ENCODE assay signal across 25 cellular contexts in the genomic region with DNA sequence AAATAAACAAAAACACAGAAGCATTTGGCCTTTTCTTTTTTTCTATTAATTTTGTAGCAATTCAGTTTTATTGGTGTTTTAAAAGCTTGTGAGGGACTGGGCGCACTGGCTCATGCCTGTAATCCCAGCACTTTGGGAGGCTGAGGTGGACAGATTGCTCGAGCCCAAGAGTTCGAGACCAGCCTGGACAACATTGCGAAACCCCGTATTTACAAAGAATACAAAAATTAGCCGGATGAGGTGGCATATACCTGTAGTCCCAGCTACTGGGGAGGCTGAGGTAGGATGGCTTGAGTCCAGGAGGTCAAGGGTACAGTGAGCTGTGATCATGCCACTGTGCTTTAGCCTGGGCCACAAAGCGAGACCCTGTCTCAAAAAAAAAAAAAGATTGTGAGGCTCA. TPM values are rescaled to one million over a fixed set of nuclear protein-coding genes. Genes with fewer than 3 reads are reported as not detected.
DNase-seq lines count a peak whose midpoint lies in the region; ATAC-seq, FAIRE-seq and TF ChIP-seq lines count a peak whose summit lies in the region.
"Had no signal": no experiment of that assay in that cellular context is flagged by ENCODE, and none has a peak within 500 bp of the region (broad histone marks: within the 10 kb centered on the region; RNA-seq: fewer than 3 reads in every experiment).

No MANE protein-coding gene starts in this region.

- BruUV-seq in HepG2 (replicated peaks; lab: Mats Ljungman, UMichigan) (no TSS peak), endothelial cell of umbilical vein (replicated peaks; lab: Mats Ljungman, UMichigan) (no TSS peak)

- H3K27ac Mint-ChIP-seq in activated T-helper 17 cell treated with anti-CD3 and anti-CD28 coated beads, Interleukin-2, amount 50 U/mL, for 72 hours: peak overlapping the region; percentile 62
- no peak overlapping the region for H3K27ac Mint-ChIP-seq in osteocyte (ENCODE audit: unreplicated experiment)
- H3K27ac Mint-ChIP-seq: CD4-positive, alpha-beta T cell; HFFc6 had no signal

- TF ChIP-seq CTCF in HepG2 (CRISPR knock-in tag; IDR thresholded peaks at IDR 0.05) (no peak), right lobe of liver (IDR thresholded peaks at IDR 0.05) (no peak), endothelial cell of umbilical vein (IDR thresholded peaks at IDR 0.05; ENCODE audit: extremely low read depth in 1 of 2, insufficient read depth in 1 of 2, low read depth in 1 of 2, low read length in 2 of 2) (no peak), osteocyte (IDR thresholded peaks at IDR 0.05) (no peak)

- ATAC-seq in HepG2: no peak
- no peak for ATAC-seq in right lobe of liver
- ATAC-seq in activated T-helper 17 cell treated with anti-CD3 and anti-CD28 coated beads, Interleukin-2, amount 50 U/mL, for 72 hours (replicated peaks): no peak

- intact Hi-C loops in HepG2 (cut with micrococcal nuclease; ENCODE audit: unreplicated experiment) (no loop called here), right lobe of liver (cut with DNase I) (no loop called here), endothelial cell of umbilical vein (cut with micrococcal nuclease) (no loop called here)

- H3K27me3 Mint-ChIP-seq in activated T-helper 17 cell treated with anti-CD3 and anti-CD28 coated beads, Interleukin-2, amount 50 U/mL, for 72 hours: no peaks in the 10 kb centered on the region
- H3K27me3 Mint-ChIP-seq in osteocyte (ENCODE audit: unreplicated experiment): no peaks in the 10 kb centered on the region
- H3K27me3 Mint-ChIP-seq: CD4-positive, alpha-beta T cell; CD8-positive, alpha-beta memory T cell had no signal

- dilution Hi-C loops in endothelial cell of umbilical vein (cut with MboI; ENCODE audit: extremely low pct_ligation_motif_present, low sequenced_read_pairs): no loop called here

- TF ChIP-seq POLR2A in HepG2 (IDR thresholded peaks at IDR 0.05; ENCODE audit: insufficient read depth in 1 of 2, low read depth in 2 of 2, low read length in 2 of 2): no peak
- TF ChIP-seq POLR2A in right lobe of liver (IDR thresholded peaks at IDR 0.05): no peak
- peak; percentile 29 for TF ChIP-seq POLR2A in endothelial cell of umbilical vein (IDR thresholded peaks at IDR 0.05; ENCODE audit: low read depth, low read length)

- H3K36me3 ChIP-seq in HepG2 (replicated peaks in 1 of 2; ENCODE audit: control insufficient read depth in 1 of 2, insufficient read depth in 2 of 2, low read length in 2 of 2) (peaks cover 44 to 73% of the 10 kb centered on the region in 2 experiments), right lobe of liver (peaks cover 6 to 45% (median 11%) of the 10 kb centered on the region in 4 donors), endothelial cell of umbilical vein (ENCODE audit: control insufficient read depth in 2 of 2, extremely low read depth in 1 of 2, insufficient read depth in 2 of 2, low read length in 2 of 2) (peaks cover 41 to 63% of the 10 kb centered on the region in 2 experiments)

- H3K9ac ChIP-seq in HepG2 (ENCODE audit: insufficient read depth, low read depth, low read length): no peak overlapping the region
- H3K9ac ChIP-seq in endothelial cell of umbilical vein (replicated peaks; ENCODE audit: extremely low read depth, insufficient read depth, low read length): no peak overlapping the region
- H3K9ac ChIP-seq: BLaER1 treated with 17β-estradiol and CSF1 and Interleukin-3, amounts not matched to agents 10 nM and 100 nM had no signal

- H3K79me2 ChIP-seq in HepG2 (ENCODE audit: insufficient read depth, low read length): peaks cover 2% of the 10 kb centered on the region
- H3K79me2 ChIP-seq in endothelial cell of umbilical vein (ENCODE audit: control insufficient read depth, insufficient read depth, low read length): peaks cover 86% of the 10 kb centered on the region

- H3K4me1 ChIP-seq in HepG2 (ENCODE audit: insufficient read depth, low read length): peaks cover 10% of the 10 kb centered on the region
- H3K4me1 ChIP-seq in right lobe of liver: no peaks in the 10 kb centered on the region
- H3K4me1 ChIP-seq in endothelial cell of umbilical vein (ENCODE audit: control insufficient read depth, extremely low read depth, insufficient read depth, low read length): peaks cover under 1% of the 10 kb centered on the region
- H3K4me1 ChIP-seq: BE2C, HAP-1 had no signal

- TF ChIP-seq RAD21 in HepG2 (CRISPR knock-in tag; IDR thresholded peaks at IDR 0.05): no peak

- POLR2A ChIA-PET in HepG2 (lab: Yijun Ruan, JAX) (no interaction called here), endothelial cell of umbilical vein (lab: Charles Lee) (no interaction called here)

- no peak for TF ChIP-seq EP300 in HepG2 (IDR thresholded peaks at IDR 0.05; ENCODE audit: low read depth in 2 of 2, low read length in 2 of 2)
- no peak for TF ChIP-seq EP300 in HepG2 (CRISPR knock-in tag; IDR thresholded peaks at IDR 0.05; ENCODE audit: borderline replicate concordance)

- H3K9me3 ChIP-seq in HepG2 (ENCODE audit: low read length): no peaks in the 10 kb centered on the region
- H3K9me3 ChIP-seq in right lobe of liver: no peaks in the 10 kb centered on the region
- H3K9me3 ChIP-seq in endothelial cell of umbilical vein (replicated peaks; ENCODE audit: control insufficient read depth, insufficient read depth, low read length): no peaks in the 10 kb centered on the region
- H3K9me3 ChIP-seq: BE2C; BLaER1 treated with 17β-estradiol and CSF1 and Interleukin-3, amounts not matched to agents 10 nM and 100 nM; HAP-1 had no signal

- H3K27me3 ChIP-seq in HepG2 (ENCODE audit: control insufficient read depth in 1 of 2, insufficient read depth in 2 of 2, low read length in 2 of 2): no peaks in the 10 kb centered on the region
- H3K27me3 ChIP-seq in right lobe of liver: no peaks in the 10 kb centered on the region
- no peaks in the 10 kb centered on the region for H3K27me3 ChIP-seq in endothelial cell of umbilical vein (ENCODE audit: control insufficient read depth in 2 of 2, insufficient read depth in 2 of 2, low read length in 2 of 2)
- H3K27me3 ChIP-seq: BE2C; BLaER1 treated with 17β-estradiol and CSF1 and Interleukin-3, amounts not matched to agents 10 nM and 100 nM had no signal

- no peak overlapping the region for H3K4me3 Mint-ChIP-seq in activated T-helper 17 cell treated with anti-CD3 and anti-CD28 coated beads, Interleukin-2, amount 50 U/mL, for 72 hours
- no peak overlapping the region for H3K4me3 Mint-ChIP-seq in osteocyte (ENCODE audit: unreplicated experiment)
- H3K4me3 Mint-ChIP-seq: CD14-positive monocyte; CD4-positive, alpha-beta T cell; CD8-positive, alpha-beta memory T cell; HFFc6 had no signal

- peak; percentile 30 for FAIRE-seq in HepG2 (lab: Jason Lieb, UNC)
- FAIRE-seq in endothelial cell of umbilical vein (lab: Jason Lieb, UNC): no peak
- FAIRE-seq: A204.1, D721Med, GM12891, GM18507, H54 had no signal

- no peaks in the 10 kb centered on the region for H3K9me3 Mint-ChIP-seq in activated T-helper 17 cell treated with anti-CD3 and anti-CD28 coated beads, Interleukin-2, amount 50 U/mL, for 72 hours
- H3K9me3 Mint-ChIP-seq in osteocyte (ENCODE audit: unreplicated experiment): no peaks in the 10 kb centered on the region
- H3K9me3 Mint-ChIP-seq: CD4-positive, alpha-beta T cell; CD8-positive, alpha-beta memory T cell; HFFc6 had no signal

- H3K4me3 ChIP-seq in HepG2 (replicated peaks in 1 of 3; ENCODE audit: insufficient read depth in 1 of 3, low read depth in 2 of 3, low read length in 3 of 3): no peak overlapping the region
- H3K4me3 ChIP-seq in right lobe of liver: no peak overlapping the region
- no peak overlapping the region for H3K4me3 ChIP-seq in endothelial cell of umbilical vein (replicated peaks in 1 of 3; ENCODE audit: insufficient read depth in 1 of 3, low read depth in 1 of 3, low read length in 3 of 3)
- H3K4me3 ChIP-seq: BLaER1 treated with 17β-estradiol and CSF1 and Interleukin-3, amounts not matched to agents 10 nM and 100 nM; HAP-1 had no signal

- WGBS in HepG2 (ENCODE audit: low lambda C conversion rate): 81% methylated on average over 7 of the region's 7 CpGs
- 72% methylated on average over 7 of the region's 7 CpGs for WGBS in right lobe of liver (ENCODE audit: insufficient coverage, low coverage, low lambda C conversion rate, missing lambda C conversion rate)

- H3K4me2 ChIP-seq in HepG2 (ENCODE audit: low read depth, low read length) (no peak overlapping the region), endothelial cell of umbilical vein (ENCODE audit: insufficient read depth, low read length) (no peak overlapping the region)
- H3K4me2 ChIP-seq: BLaER1 treated with 17β-estradiol and CSF1 and Interleukin-3, amounts not matched to agents 10 nM and 100 nM had no signal

- no peak overlapping the region for H2AFZ ChIP-seq in HepG2 (ENCODE audit: low read length)
- H2AFZ ChIP-seq in endothelial cell of umbilical vein (ENCODE audit: low read depth, low read length): no peak overlapping the region

- H3K4me1 Mint-ChIP-seq in activated T-helper 17 cell treated with anti-CD3 and anti-CD28 coated beads, Interleukin-2, amount 50 U/mL, for 72 hours: peaks cover 8% of the 10 kb centered on the region
- H3K4me1 Mint-ChIP-seq in osteocyte (ENCODE audit: unreplicated experiment): peaks cover 2% of the 10 kb centered on the region

- H3K36me3 Mint-ChIP-seq in activated T-helper 17 cell treated with anti-CD3 and anti-CD28 coated beads, Interleukin-2, amount 50 U/mL, for 72 hours (ENCODE audit: low read depth): peaks cover 92% of the 10 kb centered on the region
- peaks cover 56% of the 10 kb centered on the region for H3K36me3 Mint-ChIP-seq in osteocyte (ENCODE audit: unreplicated experiment)

- DNase-seq in HepG2 (ENCODE audit: low spot score) (no peak), right lobe of liver (no peak), endothelial cell of umbilical vein (ENCODE audit: low read depth, low spot score) (no peak), osteocyte (ENCODE audit: extremely low spot score, unreplicated experiment) (no peak), DMS53 (lab: John Stamatoyannopoulos, UW) (no peak)
- DNase-seq: ACHN; AML-193; BE2C; CD4-positive, alpha-beta T cell; CD8-positive, alpha-beta memory T cell; DMS 273 treated with DMSO at 0.1 percent for 48 hours; DMS79 treated with DMSO at 0.1 percent for 48 hours; GF-D8; GOT3; HFFc6 had no signal

- H4K20me1 ChIP-seq in HepG2 (ENCODE audit: insufficient read depth, low read length): no peaks in the 10 kb centered on the region
- H4K20me1 ChIP-seq in endothelial cell of umbilical vein (replicated peaks; ENCODE audit: control insufficient read depth, extremely low read depth, insufficient read depth, low read length): peaks cover 10% of the 10 kb centered on the region

- H3K27ac ChIP-seq in HepG2 (ENCODE audit: extremely low read length, insufficient read depth, low read length): no peak overlapping the region
- no peak overlapping the region for H3K27ac ChIP-seq in right lobe of liver
- H3K27ac ChIP-seq in endothelial cell of umbilical vein (ENCODE audit: insufficient read depth, low read depth, low read length): no peak overlapping the region
- H3K27ac ChIP-seq: 22Rv1; BLaER1 treated with 17β-estradiol and CSF1 and Interleukin-3, amounts not matched to agents 10 nM and 100 nM had no signal

- CTCF ChIA-PET in HepG2 (lab: Yijun Ruan, JAX; ENCODE audit: low intra/inter-chr PET ratio, low total read pairs) (no interaction called here), endothelial cell of umbilical vein (lab: Charles Lee) (interaction anchor here (1.7 kb wide), 1 partner anchor 9 kb away, joined by 4 read pairs; no protein-coding TSS in a partner anchor)

- in situ Hi-C loops in HepG2 (cut with HindIII; ENCODE audit: extremely low pct_ligation_motif_present, low pct_unique_long_range_greater_than_20kb): no loop called here

- H3K9me1 ChIP-seq in endothelial cell of umbilical vein (replicated peaks; ENCODE audit: control insufficient read depth, extremely low read depth, insufficient read depth, low read length): no peaks in the 10 kb centered on the region

RNA-seq across cellular contexts. Expression of gene SEC14L1, which starts 53.4 kb away (rescaled TPM):
- 43.9 and 62.5 TPM in 2 replicates for total RNA-seq in HepG2 (2016; rRNA removed; fragmentation: Illumina TruSeq; extraction: Trizol)
- total RNA-seq in HepG2 (2016; cell fraction: cytosol; rRNA removed; fragmentation: Illumina TruSeq; extraction: Trizol; ENCODE audit: low read depth): 22.8 and 28.1 TPM in 2 replicates
- total RNA-seq in HepG2 (2016; cell fraction: insoluble cytoplasmic fraction; rRNA removed; fragmentation: Illumina TruSeq; extraction: Trizol): 51.1 and 57.5 TPM in 2 replicates
- total RNA-seq in HepG2 (2016; cell fraction: membrane; rRNA removed; fragmentation: Illumina TruSeq; extraction: Trizol): 75.8 and 78.7 TPM in 2 replicates
- total RNA-seq in HepG2 (2016; cell fraction: nucleus; rRNA removed; fragmentation: Illumina TruSeq; extraction: Trizol): 34.2 and 41.8 TPM in 2 replicates
- 26.3 and 27.0 TPM in 2 replicates for polyA plus RNA-seq in HepG2 (2011; rRNA removed)
- polyA plus RNA-seq in HepG2 (2011; cell fraction: cytosol; rRNA removed): 17.3 and 23.1 TPM in 2 replicates
- polyA plus RNA-seq in HepG2 (2011; cell fraction: nucleus; rRNA removed): 30.8 and 49.2 TPM in 2 replicates
- polyA plus RNA-seq in HepG2 (2012): 37.6 and 54.7 TPM in 2 replicates
- polyA plus RNA-seq in HepG2 (2016; cell fraction: cytosol; fragmentation: Illumina TruSeq; extraction: Trizol; ENCODE audit: low read depth): 30.8 and 38.2 TPM in 2 replicates
- polyA plus RNA-seq in HepG2 (2016; cell fraction: insoluble cytoplasmic fraction; fragmentation: Illumina TruSeq; extraction: Trizol; ENCODE audit: low read depth): 57.4 and 67.9 TPM in 2 replicates
- 55.3 and 57.7 TPM in 2 replicates for polyA plus RNA-seq in HepG2 (2016; cell fraction: membrane; fragmentation: Illumina TruSeq; extraction: Trizol; ENCODE audit: low read depth)
- 56.1 and 65.2 TPM in 2 replicates for polyA plus RNA-seq in HepG2 (2016; cell fraction: nucleus; fragmentation: Illumina TruSeq; extraction: Trizol; ENCODE audit: insufficient read depth, low read depth)
- 16.4 and 49.1 TPM in 2 replicates for polyA minus RNA-seq in HepG2 (2011; rRNA and poly(A)+ RNA removed; ENCODE audit: low replicate concordance)
- 23.7 and 34.8 TPM in 2 replicates for polyA minus RNA-seq in HepG2 (2011; cell fraction: cytosol; rRNA and poly(A)+ RNA removed)
- polyA minus RNA-seq in HepG2 (2011; cell fraction: nucleus; rRNA and poly(A)+ RNA removed): 29.4 and 35.6 TPM in 2 replicates
- 10 to 100 TPM; 21.5 to 44.4 (median 24.9) TPM for total RNA-seq in right lobe of liver
- 10 to 100 TPM; 89.3 to 98.4 TPM for total RNA-seq in activated T-helper 17 cell treated with anti-CD3 and anti-CD28 coated beads, Interleukin-2, amount 50 U/mL, for 72 hours
- total RNA-seq in endothelial cell of umbilical vein: 606 and 631 TPM in 2 replicates
- polyA plus RNA-seq in endothelial cell of umbilical vein: 215 and 276 TPM in 2 replicates
- 185 and 188 TPM in 2 replicates for polyA plus RNA-seq in endothelial cell of umbilical vein (2011; cell fraction: cytosol; rRNA removed)
- 360 and 367 TPM in 2 replicates for polyA plus RNA-seq in endothelial cell of umbilical vein (2011; cell fraction: nucleus; rRNA removed)
- polyA plus RNA-seq in endothelial cell of umbilical vein (2012): 277 and 279 TPM in 2 replicates
- polyA minus RNA-seq in endothelial cell of umbilical vein: 250 TPM in 2 replicates
- polyA minus RNA-seq in endothelial cell of umbilical vein (2011; cell fraction: cytosol; rRNA and poly(A)+ RNA removed): 19.9 TPM
- polyA minus RNA-seq in endothelial cell of umbilical vein (2011; cell fraction: nucleus; rRNA and poly(A)+ RNA removed): 378 and 398 TPM in 2 replicates
- 82.9 and 90.5 TPM in 2 replicates for total RNA-seq in osteocyte
